Comparison of ENCODE assay signal across 11 cellular contexts in the genomic region with DNA sequence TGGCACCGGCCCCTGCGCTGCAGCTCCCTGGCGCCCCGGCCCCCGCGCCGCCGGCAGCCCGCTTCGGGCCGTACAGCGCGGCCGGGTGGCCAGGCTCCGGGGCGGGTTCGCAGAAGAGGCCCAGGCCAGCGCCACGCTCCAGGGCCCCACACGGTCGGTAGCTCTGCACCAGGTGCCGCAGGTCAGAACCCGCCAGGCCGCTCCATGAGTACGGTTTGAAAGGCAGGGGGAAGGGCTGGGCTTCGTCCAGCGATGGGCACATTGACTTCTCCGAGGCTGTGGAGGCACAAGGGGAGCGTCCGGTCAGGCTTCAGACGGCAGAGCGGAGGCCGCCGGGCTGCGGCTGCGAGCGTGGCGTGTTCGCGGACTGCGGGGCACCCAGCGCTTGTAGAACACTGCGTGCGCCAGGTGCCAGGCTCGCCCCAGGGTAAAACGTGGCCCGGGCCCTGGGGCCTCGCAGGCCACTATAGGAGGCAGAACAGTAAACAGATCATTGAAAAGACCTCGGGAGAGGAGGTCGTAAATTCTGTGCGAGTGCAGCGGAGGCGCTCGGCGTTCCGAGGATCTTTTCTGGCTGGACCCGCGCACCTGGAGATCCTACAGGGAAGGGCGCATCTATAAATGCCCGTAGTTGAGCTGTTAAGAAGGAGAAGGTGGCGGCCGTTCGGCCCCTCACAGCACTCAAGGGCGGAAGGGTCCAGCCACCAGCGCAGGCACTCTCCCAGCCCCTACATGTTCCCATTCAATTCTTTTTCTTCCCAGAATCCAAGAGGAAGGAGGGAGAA. TPM values are rescaled to one million over a fixed set of nuclear protein-coding genes. Genes with fewer than 3 reads are reported as not detected.
DNase-seq lines count a peak whose midpoint lies in the region; ATAC-seq, FAIRE-seq and TF ChIP-seq lines count a peak whose summit lies in the region.
"Had no signal": no experiment of that assay in that cellular context is flagged by ENCODE, and none has a peak within 500 bp of the region (broad histone marks: within the 10 kb centered on the region; RNA-seq: fewer than 3 reads in every experiment).

No MANE protein-coding gene starts in this region.

- H3K4me3 Mint-ChIP-seq in activated T-cell treated with anti-CD3 and anti-CD28 coated beads, Interleukin-2, amount 50 U/mL, for 24 hours = peak overlapping the region; percentile 90

- H3K4me3 ChIP-seq in kidney (ENCODE audit: low read length in 2 of 2) (no peak overlapping the region), spleen (peak overlapping the region in 4 of 8 donors; percentile 6 to 82 (median 64))

- peak overlapping the region; percentile 98 for H3K27ac Mint-ChIP-seq in activated T-cell treated with anti-CD3 and anti-CD28 coated beads, Interleukin-2, amount 50 U/mL, for 24 hours
- peak overlapping the region; percentile 55 to 94 for H3K27ac Mint-ChIP-seq in activated naive CD4-positive, alpha-beta T cell treated with anti-CD3 and anti-CD28 coated beads, Interleukin-2, amount 50 U/mL, for 72 hours
- H3K27ac Mint-ChIP-seq: activated B cell treated with CpG ODN at 0.5 μM for 24 hours had no signal

- H3K36me3 ChIP-seq in kidney (ENCODE audit: control insufficient read depth in 1 of 2, insufficient read depth in 2 of 2, low read length in 2 of 2) = no peaks in the 10 kb centered on the region
- H3K36me3 ChIP-seq in spleen = peaks cover 0 to 40% (median 0%) of the 10 kb centered on the region in 6 donors

- WGBS in spleen, 5 donors = 69 to 74% (median 70%) methylated on average over 42 to 65 of the region's 65 CpGs

- peaks cover 0 to 65% (median 54%) of the 10 kb centered on the region in 7 donors for H3K27me3 ChIP-seq in spleen (replicated peaks in 1 of 7)

- H3K27ac ChIP-seq in kidney (ENCODE audit: low read depth in 2 of 2, low read length in 2 of 2) (no peak overlapping the region), spleen (peak overlapping the region in 1 of 8 donors; percentile 4)

- intact Hi-C loops in kidney (cut with DNase I) (no loop called here), spleen (cut with DNase I; ENCODE audit: low total_unique reads) (no loop called here)

- no peaks in the 10 kb centered on the region for H3K9me3 Mint-ChIP-seq in activated T-cell treated with anti-CD3 and anti-CD28 coated beads, Interleukin-2, amount 50 U/mL, for 24 hours
- no peaks in the 10 kb centered on the region for H3K9me3 Mint-ChIP-seq in activated naive CD4-positive, alpha-beta T cell treated with anti-CD3 and anti-CD28 coated beads, Interleukin-2, amount 50 U/mL, for 72 hours
- H3K9me3 Mint-ChIP-seq: activated B cell treated with CpG ODN at 0.5 μM for 24 hours had no signal

- no peak for DNase-seq in activated T-cell treated with anti-CD3 and anti-CD28 coated beads, Interleukin-2, amount 50 U/mL, for 24 hours
- DNase-seq in activated T-cell treated with anti-CD3 and anti-CD28 coated beads, Interleukin-2, amount 50 U/mL, for 48 hours = no peak
- no peak for DNase-seq in activated naive CD4-positive, alpha-beta T cell treated with anti-CD3 and anti-CD28 coated beads, Interleukin-2, amount 50 U/mL, for 72 hours (ENCODE audit: low spot score in 2 of 2)
- peak; percentile 73 for DNase-seq in kidney
- DNase-seq in spleen = peak; percentile 79
- no peak for DNase-seq in hepatic stellate cell (ENCODE audit: low spot score)
- DNase-seq: activated B cell treated with CpG ODN at 0.5 μM for 24 hours, small intestine had no signal

- no peak for TF ChIP-seq CTCF in kidney (IDR thresholded peaks at IDR 0.05; ENCODE audit: borderline replicate concordance, extremely low read depth, insufficient read depth)
- TF ChIP-seq CTCF in spleen (IDR thresholded peaks at IDR 0.05 in 8 of 11, conservative IDR thresholded peaks at IDR 0.05 in 3 of 11) = no peak

- peaks cover 60% of the 10 kb centered on the region for H3K4me1 Mint-ChIP-seq in activated T-cell treated with anti-CD3 and anti-CD28 coated beads, Interleukin-2, amount 50 U/mL, for 24 hours (ENCODE audit: low read depth)

- H3K27me3 Mint-ChIP-seq in activated T-cell treated with anti-CD3 and anti-CD28 coated beads, Interleukin-2, amount 50 U/mL, for 24 hours = no peaks in the 10 kb centered on the region

- FAIRE-seq in kidney (lab: Jason Lieb, UNC) = no peak
- FAIRE-seq: small intestine had no signal

- peaks cover 91% of the 10 kb centered on the region for H3K36me3 Mint-ChIP-seq in activated T-cell treated with anti-CD3 and anti-CD28 coated beads, Interleukin-2, amount 50 U/mL, for 24 hours (ENCODE audit: low read depth)
- peaks cover 71 to 84% of the 10 kb centered on the region in 2 donors for H3K36me3 Mint-ChIP-seq in activated naive CD4-positive, alpha-beta T cell treated with anti-CD3 and anti-CD28 coated beads, Interleukin-2, amount 50 U/mL, for 72 hours

- no peak overlapping the region for H3K9ac ChIP-seq in kidney (ENCODE audit: low read length in 2 of 2)

- H3K9me3 ChIP-seq in kidney (ENCODE audit: control insufficient read depth in 1 of 2, low read length in 2 of 2) (no peaks in the 10 kb centered on the region), spleen (no peaks in the 10 kb centered on the region)

- TF ChIP-seq POLR2A in spleen (IDR thresholded peaks at IDR 0.05) = no peak

- peaks cover 14 to 35% of the 10 kb centered on the region in 2 donors for H3K4me1 ChIP-seq in kidney (ENCODE audit: control insufficient read depth in 1 of 2, insufficient read depth in 1 of 2, low read depth in 1 of 2, low read length in 2 of 2)
- H3K4me1 ChIP-seq in spleen = peaks cover 32 to 92% (median 65%) of the 10 kb centered on the region in 6 donors

- ATAC-seq in activated naive CD4-positive, alpha-beta T cell treated with anti-CD3 and anti-CD28 coated beads, Interleukin-2, amount 50 U/mL, for 72 hours = no peak
- no peak for ATAC-seq in HG03571 (IDR thresholded peaks at IDR 0.05; ENCODE audit: unreplicated experiment)
- ATAC-seq in HG03097 (IDR thresholded peaks at IDR 0.05; ENCODE audit: low FRiP score, unreplicated experiment) = no peak
- ATAC-seq: Panc1 had no signal

RNA-seq across cellular contexts. Expression of gene GFI1, which starts 5.7 kb away (rescaled TPM):
- 100 to 1,000 TPM in 1 of 2 donors, 10 to 100 TPM in 1; 42.3 to 125 TPM for total RNA-seq in activated naive CD4-positive, alpha-beta T cell treated with anti-CD3 and anti-CD28 coated beads, Interleukin-2, amount 50 U/mL, for 72 hours
- total RNA-seq in kidney (3.8 TPM), spleen (10 to 100 TPM; 10.0 to 19.2 (median 13.2) TPM)
- polyA plus RNA-seq in kidney (ENCODE audit: insufficient read depth, low read depth, low replicate concordance) (0.17 TPM), spleen (1 to 10 TPM; 1.9 to 3.0 (median 2.3) TPM)

Comparison
In these comparisons a context has a peak if more than half of its experiments do, and no peak if none do; other contexts are left out.
1. DNase-seq: peak in kidney (single experiment) and spleen (single experiment); none in activated T-cell treated with anti-CD3 and anti-CD28 coated beads, Interleukin-2, amount 50 U/mL, for 24 hours (single experiment), activated T-cell treated with anti-CD3 and anti-CD28 coated beads, Interleukin-2, amount 50 U/mL, for 48 hours (0 of 2), activated naive CD4-positive, alpha-beta T cell treated with anti-CD3 and anti-CD28 coated beads, Interleukin-2, amount 50 U/mL, for 72 hours (0 of 2) and hepatic stellate cell (single experiment).